Comparison of ENCODE assay signal across 1 cellular context in the genomic region with DNA sequence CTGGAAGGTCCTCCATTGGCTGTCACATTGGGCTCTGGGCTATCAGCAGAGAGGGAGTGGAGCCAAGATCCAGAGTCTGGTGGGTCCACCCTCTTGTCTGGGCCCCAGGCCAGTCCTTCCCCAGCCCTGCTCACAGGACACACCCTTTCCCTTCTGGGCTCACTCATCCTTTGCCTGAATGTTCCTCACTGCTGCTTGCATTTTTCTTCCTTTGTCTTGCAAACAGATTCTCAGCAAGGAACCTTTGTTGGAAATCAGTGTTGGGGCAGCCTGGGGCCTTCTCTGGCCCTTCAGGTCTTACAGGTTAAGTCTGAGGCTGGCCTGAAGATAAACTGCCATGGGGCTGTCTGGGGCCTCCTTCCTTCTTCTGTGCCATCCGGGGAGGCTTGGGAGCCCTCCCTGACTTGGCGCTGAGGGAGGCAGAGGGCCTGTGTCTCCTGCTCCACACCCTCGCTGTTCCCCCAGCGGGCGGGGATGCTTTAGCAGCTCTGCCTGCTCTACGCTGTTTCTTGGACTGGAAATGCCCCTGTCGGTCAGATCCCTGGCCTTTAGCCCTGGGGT.
A peak's percentile ranks its signal among the peaks of the same experiment; 100 is the strongest.
TF ChIP-seq lines count a peak whose summit lies in the region.

No MANE protein-coding gene starts in this region.

TF ChIP-seq in GM23338, 12 proteins besides CTCF, POLR2A, EP300 and RAD21 (continued from another document):
- TF ChIP-seq, protein P1, sequence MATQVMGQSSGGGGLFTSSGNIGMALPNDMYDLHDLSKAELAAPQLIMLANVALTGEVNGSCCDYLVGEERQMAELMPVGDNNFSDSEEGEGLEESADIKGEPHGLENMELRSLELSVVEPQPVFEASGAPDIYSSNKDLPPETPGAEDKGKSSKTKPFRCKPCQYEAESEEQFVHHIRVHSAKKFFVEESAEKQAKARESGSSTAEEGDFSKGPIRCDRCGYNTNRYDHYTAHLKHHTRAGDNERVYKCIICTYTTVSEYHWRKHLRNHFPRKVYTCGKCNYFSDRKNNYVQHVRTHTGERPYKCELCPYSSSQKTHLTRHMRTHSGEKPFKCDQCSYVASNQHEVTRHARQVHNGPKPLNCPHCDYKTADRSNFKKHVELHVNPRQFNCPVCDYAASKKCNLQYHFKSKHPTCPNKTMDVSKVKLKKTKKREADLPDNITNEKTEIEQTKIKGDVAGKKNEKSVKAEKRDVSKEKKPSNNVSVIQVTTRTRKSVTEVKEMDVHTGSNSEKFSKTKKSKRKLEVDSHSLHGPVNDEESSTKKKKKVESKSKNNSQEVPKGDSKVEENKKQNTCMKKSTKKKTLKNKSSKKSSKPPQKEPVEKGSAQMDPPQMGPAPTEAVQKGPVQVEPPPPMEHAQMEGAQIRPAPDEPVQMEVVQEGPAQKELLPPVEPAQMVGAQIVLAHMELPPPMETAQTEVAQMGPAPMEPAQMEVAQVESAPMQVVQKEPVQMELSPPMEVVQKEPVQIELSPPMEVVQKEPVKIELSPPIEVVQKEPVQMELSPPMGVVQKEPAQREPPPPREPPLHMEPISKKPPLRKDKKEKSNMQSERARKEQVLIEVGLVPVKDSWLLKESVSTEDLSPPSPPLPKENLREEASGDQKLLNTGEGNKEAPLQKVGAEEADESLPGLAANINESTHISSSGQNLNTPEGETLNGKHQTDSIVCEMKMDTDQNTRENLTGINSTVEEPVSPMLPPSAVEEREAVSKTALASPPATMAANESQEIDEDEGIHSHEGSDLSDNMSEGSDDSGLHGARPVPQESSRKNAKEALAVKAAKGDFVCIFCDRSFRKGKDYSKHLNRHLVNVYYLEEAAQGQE (IDR thresholded peaks at IDR 0.05; ENCODE audit: unreplicated experiment) = no peak
- TF ChIP-seq EZH2 (IDR thresholded peaks at IDR 0.05; ENCODE audit: low read depth, unreplicated experiment) (no peak), JUNB (IDR thresholded peaks at IDR 0.05; ENCODE audit: unreplicated experiment) (no peak), POLR2AphosphoS5 (IDR thresholded peaks at IDR 0.05; ENCODE audit: low read depth) (0 out of 2 replicates have a peak, but pooled peaks have one; percentile 26), STAT1 (IDR thresholded peaks at IDR 0.05; ENCODE audit: unreplicated experiment) (no peak), ZNF331 (CRISPR knock-in tag; IDR thresholded peaks at IDR 0.05; ENCODE audit: low read depth) (no peak), NANOG (IDR thresholded peaks at IDR 0.05; ENCODE audit: borderline replicate concordance) (peak; percentile 88), EZH2phosphoT487 (IDR thresholded peaks at IDR 0.05; ENCODE audit: unreplicated experiment) (no peak), CREB1 (CRISPR knock-in tag; IDR thresholded peaks at IDR 0.05; ENCODE audit: low read depth) (no peak)
- TF ChIP-seq, protein P2, sequence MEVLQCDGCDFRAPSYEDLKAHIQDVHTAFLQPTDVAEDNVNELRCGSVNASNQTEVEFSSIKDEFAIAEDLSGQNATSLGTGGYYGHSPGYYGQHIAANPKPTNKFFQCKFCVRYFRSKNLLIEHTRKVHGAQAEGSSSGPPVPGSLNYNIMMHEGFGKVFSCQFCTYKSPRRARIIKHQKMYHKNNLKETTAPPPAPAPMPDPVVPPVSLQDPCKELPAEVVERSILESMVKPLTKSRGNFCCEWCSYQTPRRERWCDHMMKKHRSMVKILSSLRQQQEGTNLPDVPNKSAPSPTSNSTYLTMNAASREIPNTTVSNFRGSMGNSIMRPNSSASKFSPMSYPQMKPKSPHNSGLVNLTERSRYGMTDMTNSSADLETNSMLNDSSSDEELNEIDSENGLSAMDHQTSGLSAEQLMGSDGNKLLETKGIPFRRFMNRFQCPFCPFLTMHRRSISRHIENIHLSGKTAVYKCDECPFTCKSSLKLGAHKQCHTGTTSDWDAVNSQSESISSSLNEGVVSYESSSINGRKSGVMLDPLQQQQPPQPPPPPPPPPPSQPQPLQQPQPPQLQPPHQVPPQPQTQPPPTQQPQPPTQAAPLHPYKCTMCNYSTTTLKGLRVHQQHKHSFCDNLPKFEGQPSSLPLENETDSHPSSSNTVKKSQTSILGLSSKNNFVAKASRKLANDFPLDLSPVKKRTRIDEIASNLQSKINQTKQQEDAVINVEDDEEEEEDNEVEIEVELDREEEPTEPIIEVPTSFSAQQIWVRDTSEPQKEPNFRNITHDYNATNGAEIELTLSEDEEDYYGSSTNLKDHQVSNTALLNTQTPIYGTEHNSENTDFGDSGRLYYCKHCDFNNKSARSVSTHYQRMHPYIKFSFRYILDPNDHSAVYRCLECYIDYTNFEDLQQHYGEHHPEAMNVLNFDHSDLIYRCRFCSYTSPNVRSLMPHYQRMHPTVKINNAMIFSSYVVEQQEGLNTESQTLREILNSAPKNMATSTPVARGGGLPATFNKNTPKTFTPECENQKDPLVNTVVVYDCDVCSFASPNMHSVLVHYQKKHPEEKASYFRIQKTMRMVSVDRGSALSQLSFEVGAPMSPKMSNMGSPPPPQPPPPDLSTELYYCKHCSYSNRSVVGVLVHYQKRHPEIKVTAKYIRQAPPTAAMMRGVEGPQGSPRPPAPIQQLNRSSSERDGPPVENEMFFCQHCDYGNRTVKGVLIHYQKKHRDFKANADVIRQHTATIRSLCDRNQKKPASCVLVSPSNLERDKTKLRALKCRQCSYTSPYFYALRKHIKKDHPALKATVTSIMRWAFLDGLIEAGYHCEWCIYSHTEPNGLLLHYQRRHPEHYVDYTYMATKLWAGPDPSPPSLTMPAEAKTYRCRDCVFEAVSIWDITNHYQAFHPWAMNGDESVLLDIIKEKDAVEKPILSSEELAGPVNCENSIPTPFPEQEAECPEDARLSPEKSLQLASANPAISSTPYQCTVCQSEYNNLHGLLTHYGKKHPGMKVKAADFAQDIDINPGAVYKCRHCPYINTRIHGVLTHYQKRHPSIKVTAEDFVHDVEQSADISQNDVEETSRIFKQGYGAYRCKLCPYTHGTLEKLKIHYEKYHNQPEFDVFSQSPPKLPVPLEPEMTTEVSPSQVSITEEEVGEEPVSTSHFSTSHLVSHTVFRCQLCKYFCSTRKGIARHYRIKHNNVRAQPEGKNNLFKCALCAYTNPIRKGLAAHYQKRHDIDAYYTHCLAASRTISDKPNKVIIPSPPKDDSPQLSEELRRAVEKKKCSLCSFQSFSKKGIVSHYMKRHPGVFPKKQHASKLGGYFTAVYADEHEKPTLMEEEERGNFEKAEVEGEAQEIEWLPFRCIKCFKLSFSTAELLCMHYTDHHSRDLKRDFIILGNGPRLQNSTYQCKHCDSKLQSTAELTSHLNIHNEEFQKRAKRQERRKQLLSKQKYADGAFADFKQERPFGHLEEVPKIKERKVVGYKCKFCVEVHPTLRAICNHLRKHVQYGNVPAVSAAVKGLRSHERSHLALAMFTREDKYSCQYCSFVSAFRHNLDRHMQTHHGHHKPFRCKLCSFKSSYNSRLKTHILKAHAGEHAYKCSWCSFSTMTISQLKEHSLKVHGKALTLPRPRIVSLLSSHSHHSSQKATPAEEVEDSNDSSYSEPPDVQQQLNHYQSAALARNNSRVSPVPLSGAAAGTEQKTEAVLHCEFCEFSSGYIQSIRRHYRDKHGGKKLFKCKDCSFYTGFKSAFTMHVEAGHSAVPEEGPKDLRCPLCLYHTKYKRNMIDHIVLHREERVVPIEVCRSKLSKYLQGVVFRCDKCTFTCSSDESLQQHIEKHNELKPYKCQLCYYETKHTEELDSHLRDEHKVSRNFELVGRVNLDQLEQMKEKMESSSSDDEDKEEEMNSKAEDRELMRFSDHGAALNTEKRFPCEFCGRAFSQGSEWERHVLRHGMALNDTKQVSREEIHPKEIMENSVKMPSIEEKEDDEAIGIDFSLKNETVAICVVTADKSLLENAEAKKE (CRISPR knock-in tag; IDR thresholded peaks at IDR 0.05) = peak; percentile 99
